10 cellular contexts compared by ENCODE assay signal in the genomic region with DNA sequence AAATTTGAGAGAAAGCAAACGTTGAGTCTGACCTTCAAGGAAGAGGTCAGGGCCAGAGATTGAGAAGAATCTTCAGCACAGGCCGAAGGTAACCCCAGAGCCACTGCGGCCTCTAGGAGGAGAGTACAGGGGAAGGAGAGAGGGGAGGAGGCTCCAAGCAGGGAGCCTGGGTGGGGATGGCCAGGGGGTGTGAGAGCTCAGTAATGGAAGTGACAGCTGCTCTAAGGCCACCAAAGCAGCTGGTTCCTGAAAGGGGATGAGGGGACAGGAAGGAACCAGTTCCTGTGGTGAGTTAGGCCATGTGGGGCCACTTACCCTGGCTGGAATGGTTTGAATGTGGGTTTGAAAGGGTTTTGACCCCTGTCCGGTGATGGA. TPM values are rescaled to one million over a fixed set of nuclear protein-coding genes. Genes with fewer than 3 reads are reported as not detected.
DNase-seq lines count a peak whose midpoint lies in the region; ATAC-seq and TF ChIP-seq lines count a peak whose summit lies in the region.
"Had no signal": no experiment of that assay in that cellular context is flagged by ENCODE, and none has a peak within 500 bp of the region (broad histone marks: within the 10 kb centered on the region; RNA-seq: fewer than 3 reads in every experiment).

No MANE protein-coding gene starts in this region.

- peaks cover 27% of the 10 kb centered on the region for H3K4me1 Mint-ChIP-seq in activated T-cell treated with anti-CD3 and anti-CD28 coated beads, Interleukin-2, amount 50 U/mL, for 72 hours (ENCODE audit: low read depth)
- peaks cover 12% of the 10 kb centered on the region for H3K4me1 Mint-ChIP-seq in activated naive CD8-positive, alpha-beta T cell treated with anti-CD3 and anti-CD28 coated beads, Interleukin-2, amount 10 ng/mL, durations not matched to agents 7 days and 5 days
- H3K4me1 Mint-ChIP-seq in stimulated activated naive B cell treated with anti-CD40 and anti-IgM and Interleukin-4, amounts not matched to agents 10 μg/mL and 1 μg/mL and 100 μg/mL, for 72 hours = peaks cover 35 to 43% of the 10 kb centered on the region in 2 donors

- H3K27ac ChIP-seq in body of pancreas = peak overlapping the region in 1 of 4 donors; percentile 2
- H3K27ac ChIP-seq: parathyroid adenoma had no signal

- H3K9me3 Mint-ChIP-seq in activated T-cell treated with anti-CD3 and anti-CD28 coated beads, Interleukin-2, amount 50 U/mL, for 72 hours = no peaks in the 10 kb centered on the region
- no peaks in the 10 kb centered on the region for H3K9me3 Mint-ChIP-seq in activated naive CD8-positive, alpha-beta T cell treated with anti-CD3 and anti-CD28 coated beads, Interleukin-2, amount 10 ng/mL, durations not matched to agents 7 days and 5 days
- no peaks in the 10 kb centered on the region for H3K9me3 Mint-ChIP-seq in stimulated activated naive B cell treated with anti-CD40 and anti-IgM and Interleukin-4, amounts not matched to agents 10 μg/mL and 1 μg/mL and 100 μg/mL, for 72 hours

- H3K27me3 ChIP-seq in body of pancreas = no peaks in the 10 kb centered on the region

- H3K4me3 ChIP-seq in body of pancreas = no peak overlapping the region

- H3K4me1 ChIP-seq in body of pancreas = no peaks in the 10 kb centered on the region
- H3K4me1 ChIP-seq: parathyroid adenoma had no signal

- TF ChIP-seq POLR2A in body of pancreas (IDR thresholded peaks at IDR 0.05) = no peak

- 54 to 59% methylated on average over 4 of the region's 4 CpGs for WGBS in body of pancreas, 2 donors

- H3K4me3 Mint-ChIP-seq in activated T-cell treated with anti-CD3 and anti-CD28 coated beads, Interleukin-2, amount 50 U/mL, for 72 hours = peak overlapping the region in 1 of 2 donors; percentile 7
- H3K4me3 Mint-ChIP-seq in activated naive CD8-positive, alpha-beta T cell treated with anti-CD3 and anti-CD28 coated beads, Interleukin-2, amount 10 ng/mL, durations not matched to agents 7 days and 5 days = no peak overlapping the region
- H3K4me3 Mint-ChIP-seq in stimulated activated naive B cell treated with anti-CD40 and anti-IgM and Interleukin-4, amounts not matched to agents 10 μg/mL and 1 μg/mL and 100 μg/mL, for 72 hours = peak overlapping the region; percentile 20 to 44

- H3K36me3 Mint-ChIP-seq in activated T-cell treated with anti-CD3 and anti-CD28 coated beads, Interleukin-2, amount 50 U/mL, for 72 hours (ENCODE audit: insufficient read depth in 2 of 2) = peaks cover 4 to 17% of the 10 kb centered on the region in 2 donors
- H3K36me3 Mint-ChIP-seq in activated naive CD8-positive, alpha-beta T cell treated with anti-CD3 and anti-CD28 coated beads, Interleukin-2, amount 10 ng/mL, durations not matched to agents 7 days and 5 days = no peaks in the 10 kb centered on the region
- peaks cover 44 to 74% of the 10 kb centered on the region in 2 donors for H3K36me3 Mint-ChIP-seq in stimulated activated naive B cell treated with anti-CD40 and anti-IgM and Interleukin-4, amounts not matched to agents 10 μg/mL and 1 μg/mL and 100 μg/mL, for 72 hours

- no peaks in the 10 kb centered on the region for H3K27me3 Mint-ChIP-seq in activated T-cell treated with anti-CD3 and anti-CD28 coated beads, Interleukin-2, amount 50 U/mL, for 72 hours (ENCODE audit: low read depth)
- no peaks in the 10 kb centered on the region for H3K27me3 Mint-ChIP-seq in activated naive CD8-positive, alpha-beta T cell treated with anti-CD3 and anti-CD28 coated beads, Interleukin-2, amount 10 ng/mL, durations not matched to agents 7 days and 5 days
- no peaks in the 10 kb centered on the region for H3K27me3 Mint-ChIP-seq in stimulated activated naive B cell treated with anti-CD40 and anti-IgM and Interleukin-4, amounts not matched to agents 10 μg/mL and 1 μg/mL and 100 μg/mL, for 72 hours

- H3K27ac Mint-ChIP-seq in activated T-cell treated with anti-CD3 and anti-CD28 coated beads, Interleukin-2, amount 50 U/mL, for 72 hours = peak overlapping the region; percentile 90
- H3K27ac Mint-ChIP-seq in activated naive CD8-positive, alpha-beta T cell treated with anti-CD3 and anti-CD28 coated beads, Interleukin-2, amount 10 ng/mL, durations not matched to agents 7 days and 5 days = peak overlapping the region; percentile 85
- H3K27ac Mint-ChIP-seq in stimulated activated naive B cell treated with anti-CD40 and anti-IgM and Interleukin-4, amounts not matched to agents 10 μg/mL and 1 μg/mL and 100 μg/mL, for 72 hours = peak overlapping the region; percentile 71

- intact Hi-C loops in body of pancreas (cut with DNase I) = no loop called here

- DNase-seq in activated T-cell treated with anti-CD3 and anti-CD28 coated beads, Interleukin-2, amount 50 U/mL, for 72 hours = no peak
- DNase-seq in activated T-cell treated with anti-CD3 and anti-CD28 coated beads, Interleukin-2, amount 50 U/mL, for 1 hour = no peak
- DNase-seq in activated naive CD8-positive, alpha-beta T cell treated with anti-CD3 and anti-CD28 coated beads, Interleukin-2, amount 10 ng/mL, durations not matched to agents 7 days and 5 days = no peak
- DNase-seq in stimulated activated naive B cell treated with anti-CD40 and anti-IgM and Interleukin-4, amounts not matched to agents 10 μg/mL and 1 μg/mL and 100 μg/mL, for 72 hours = no peak
- DNase-seq in body of pancreas = no peak
- DNase-seq in NCI-H2227 (lab: John Stamatoyannopoulos, UW; ENCODE audit: unreplicated experiment) = no peak
- DNase-seq: NCI-H345 had no signal

- H3K36me3 ChIP-seq in body of pancreas (replicated peaks in 1 of 2; ENCODE audit: insufficient read depth in 1 of 2, low read depth in 2 of 2) = peaks cover 7 to 13% of the 10 kb centered on the region in 2 donors

- POLR2A ChIA-PET in activated naive CD8-positive, alpha-beta T cell treated with anti-CD3 and anti-CD28 coated beads, Interleukin-2, amount 10 ng/mL, durations not matched to agents 7 days and 5 days (lab: Charles Lee) = interaction anchor here (1.5 kb wide), 1 partner anchor 15 kb away, joined by 9 read pairs; no protein-coding TSS in a partner anchor

- no peaks in the 10 kb centered on the region for H3K9me3 ChIP-seq in body of pancreas

- TF ChIP-seq CTCF in body of pancreas (IDR thresholded peaks at IDR 0.05) = no peak

- peak; percentile 1 to 4 for ATAC-seq in activated T-cell treated with anti-CD3 and anti-CD28 coated beads, Interleukin-2, amount 50 U/mL, for 72 hours (replicated peaks in 1 of 2)
- peak; percentile 23 for ATAC-seq in HG03095 (IDR thresholded peaks at IDR 0.05; ENCODE audit: unreplicated experiment)
- no peak for ATAC-seq in activated naive CD8-positive, alpha-beta T cell treated with anti-CD3 and anti-CD28 coated beads, Interleukin-2, amount 10 ng/mL, durations not matched to agents 7 days and 5 days (ENCODE audit: low read depth)
- ATAC-seq in stimulated activated naive B cell treated with anti-CD40 and anti-IgM and Interleukin-4, amounts not matched to agents 10 μg/mL and 1 μg/mL and 100 μg/mL, for 72 hours (replicated peaks) = peak; percentile 31 to 43
- no peak for ATAC-seq in body of pancreas
- ATAC-seq in HG02852 (IDR thresholded peaks at IDR 0.05; ENCODE audit: unreplicated experiment) = no peak

RNA-seq across cellular contexts. Expression of a gene that starts 46.1 kb away (rescaled TPM):
- 10 to 100 TPM; 38.0 to 38.5 TPM for total RNA-seq in activated T-cell treated with anti-CD3 and anti-CD28 coated beads, Interleukin-2, amount 50 U/mL, for 72 hours
- total RNA-seq in activated naive CD8-positive, alpha-beta T cell treated with anti-CD3 and anti-CD28 coated beads, Interleukin-2, amount 10 ng/mL, durations not matched to agents 7 days and 5 days = 10 to 100 TPM; 25.4 to 26.1 TPM
- 10 to 100 TPM; 22.3 to 31.3 TPM for total RNA-seq in body of pancreas

Comparison
In these comparisons a context has a peak if more than half of its experiments do, and no peak if none do; other contexts are left out.
1. ATAC-seq: peak in activated T-cell treated with anti-CD3 and anti-CD28 coated beads, Interleukin-2, amount 50 U/mL, for 72 hours (2 of 2), HG03095 (single experiment) and stimulated activated naive B cell treated with anti-CD40 and anti-IgM and Interleukin-4, amounts not matched to agents 10 μg/mL and 1 μg/mL and 100 μg/mL, for 72 hours (2 of 2); none in activated naive CD8-positive, alpha-beta T cell treated with anti-CD3 and anti-CD28 coated beads, Interleukin-2, amount 10 ng/mL, durations not matched to agents 7 days and 5 days (single experiment), body of pancreas (single experiment) and HG02852 (single experiment).
2. Peak in every context shown above with its lines, with median percentiles within 50 percentile points of each other: H3K27ac Mint-ChIP-seq.